Comparison of ENCODE assay signal across 14 cellular contexts in genomic region chr19:11141937-11142527, GRCh38. TPM values are rescaled to one million over a fixed set of nuclear protein-coding genes. Genes with fewer than 3 reads are reported as not detected.
DNase-seq lines count a peak whose midpoint lies in the region; ATAC-seq, FAIRE-seq and TF ChIP-seq lines count a peak whose summit lies in the region.
"Had no signal": no experiment of that assay in that cellular context is flagged by ENCODE, and none has a peak within 500 bp of the region (broad histone marks: within the 10 kb centered on the region; RNA-seq: fewer than 3 reads in every experiment).

No MANE protein-coding gene starts in this region.

- DNase-seq in left ventricle myocardium inferior (no peak), cardiac septum (ENCODE audit: low spot score) (no peak), H1 (ENCODE audit: low read depth in 1 of 2, low spot score in 2 of 2) (peak in 1 of 2 experiments; percentile 54), urothelium cell line (ENCODE audit: low spot score) (no peak), substantia nigra (lab: John Stamatoyannopoulos, UW) (no peak)
- DNase-seq in stimulated activated CD4-positive, alpha-beta T cell treated with anti-CD3 and anti-CD28 coated beads, Interleukin-15, amount 100 ng/mL, for 24 hours: no peak
- DNase-seq: naive thymus-derived CD8-positive, alpha-beta T cell; NCI-H2081 treated with DMSO at 0.1 percent for 48 hours; T-cell had no signal

- H3K9me3 ChIP-seq in left ventricle myocardium inferior (replicated peaks) (peaks cover 4% of the 10 kb centered on the region), H1 (ENCODE audit: insufficient read depth in 2 of 2, low read depth in 1 of 2, low read length in 1 of 2) (no peaks in the 10 kb centered on the region), muscle layer of duodenum (ENCODE audit: control insufficient read depth in 1 of 2, low read length in 2 of 2) (no peaks in the 10 kb centered on the region)

- H2BK15ac ChIP-seq in H1 (ENCODE audit: low read length): peak overlapping the region; percentile 97; the same call in 1 of the 2 replicates

- no peak overlapping the region for H4K5ac ChIP-seq in H1 (ENCODE audit: insufficient read length, low read depth, low read length)

- H3K27me3 ChIP-seq in left ventricle myocardium inferior (ENCODE audit: low read depth) (no peaks in the 10 kb centered on the region), H1 (replicated peaks in 1 of 4; ENCODE audit: control insufficient read depth in 3 of 4, extremely low read depth in 1 of 4, insufficient read depth in 3 of 4, low read length in 3 of 4) (no peaks in the 10 kb centered on the region), muscle layer of duodenum (ENCODE audit: low read depth, low read length) (no peaks in the 10 kb centered on the region)

- no peak for TF ChIP-seq POLR2A in H1 (IDR thresholded peaks at IDR 0.05; ENCODE audit: control extremely low read depth in 1 of 2, low read depth in 2 of 2, low read length in 2 of 2)

- H2BK120ac ChIP-seq in H1 (replicated peaks; ENCODE audit: low read depth, low read length): no peak overlapping the region

- peak overlapping the region; percentile 75 for H2AK5ac ChIP-seq in H1 (ENCODE audit: low read depth, low read length)

- no peaks in the 10 kb centered on the region for H3K79me2 ChIP-seq in H1 (ENCODE audit: control insufficient read depth in 1 of 2, insufficient read depth in 2 of 2, low read length in 2 of 2)

- peak overlapping the region; percentile 29 for H4K91ac ChIP-seq in H1 (replicated peaks; ENCODE audit: insufficient read length, low read length)

- 0 out of 2 replicates have a peak, but pooled peaks cover 2% of the 10 kb centered on the region for H3K79me1 ChIP-seq in H1 (ENCODE audit: low read depth, low read length)

- H2BK5ac ChIP-seq in H1 (ENCODE audit: low read depth, low read length): peak overlapping the region; percentile 81; the same call in 1 of the 2 replicates

- intact Hi-C loops in left ventricle myocardium inferior (cut with micrococcal nuclease) (no loop called here), cardiac septum (cut with DNase I) (loop anchor here (2.0 to 5.0 kb wide), 2 partner anchors 17 to 50 kb away; no protein-coding TSS in a partner anchor)

- peak overlapping the region; percentile 68; the same call in 1 of the 2 replicates for H2BK12ac ChIP-seq in H1 (ENCODE audit: low read depth, low read length)

- peak; percentile 11 for TF ChIP-seq CTCF in left ventricle myocardium inferior (IDR thresholded peaks at IDR 0.05; ENCODE audit: borderline replicate concordance)
- peak; percentile 22 to 43 (median 30); a peak in 3 of 4 replicates for TF ChIP-seq CTCF in H1 (IDR thresholded peaks at IDR 0.05; ENCODE audit: control extremely low read depth in 1 of 3, insufficient read depth in 1 of 3, low read depth in 1 of 3, low read length in 3 of 3)

- FAIRE-seq in H1 (lab: Jason Lieb, UNC): no peak
- FAIRE-seq in urothelium cell line (lab: Jason Lieb, UNC): no peak
- FAIRE-seq: GM12878 had no signal

- H3K23me2 ChIP-seq in H1 (ENCODE audit: low read depth, low read length): peaks cover 3% of the 10 kb centered on the region; the same call in 1 of the 2 replicates

- no peak overlapping the region for H4K8ac ChIP-seq in H1 (ENCODE audit: extremely low read depth, insufficient read depth, low read length)

- H4K20me1 ChIP-seq in H1 (replicated peaks in 1 of 2; ENCODE audit: control insufficient read depth in 1 of 2, insufficient read depth in 2 of 2, low read length in 2 of 2): peaks cover 0 to 7% of the 10 kb centered on the region in 2 experiments

- no peak for ATAC-seq in GM21529 (IDR thresholded peaks at IDR 0.05; ENCODE audit: unreplicated experiment)
- ATAC-seq: activated T-helper 17 cell treated with anti-CD3 and anti-CD28 coated beads, Interleukin-2, amount 50 U/mL, for 72 hours; naive thymus-derived CD8-positive, alpha-beta T cell; T-cell had no signal

- H2AFZ ChIP-seq in H1 (ENCODE audit: low read length): no peak overlapping the region

- no peak for TF ChIP-seq EP300 in H1 (IDR thresholded peaks at IDR 0.05; ENCODE audit: borderline replicate concordance in 1 of 2, low read depth in 2 of 2, low read length in 2 of 2)

- TF ChIP-seq RAD21 in H1 (IDR thresholded peaks at IDR 0.05 in 1 of 2, conservative IDR thresholded peaks at IDR 0.05 in 1 of 2; ENCODE audit: low read depth in 2 of 2, low read length in 2 of 2): peak in 1 of 2 experiments; percentile 16; a peak in 1 of 4 replicates

- no peak overlapping the region for H3K14ac ChIP-seq in H1 (ENCODE audit: insufficient read length)

- CTCF ChIA-PET in H1 (lab: Charles Lee; ENCODE audit: partially characterized antibody): interaction anchor here (0.8 to 1.6 kb wide), 3 partner anchors 12 to 17 kb away, joined by 3 to 5 read pairs (median 4); no protein-coding TSS in a partner anchor

- H3K36me3 ChIP-seq in left ventricle myocardium inferior (no peaks in the 10 kb centered on the region), H1 (ENCODE audit: control insufficient read depth in 2 of 4, insufficient read depth in 4 of 4, low read length in 3 of 4) (peaks cover 2 to 15% (median 9%) of the 10 kb centered on the region in 4 experiments; a peak in 5 of 8 replicates), muscle layer of duodenum (ENCODE audit: control insufficient read depth in 1 of 2, insufficient read depth in 2 of 2, low read length in 2 of 2) (no peaks in the 10 kb centered on the region)

- POLR2A ChIA-PET in H1 (lab: Charles Lee; ENCODE audit: partially characterized antibody): interaction anchor here (0.6 to 4.6 kb wide), 5 partner anchors 12 to 138 kb away, joined by 3 to 37 read pairs (median 4); partner anchors contain the start of gene SPC24

- H3K27ac ChIP-seq in left ventricle myocardium inferior (replicated peaks) (peak overlapping the region; percentile 100), H1 (ENCODE audit: low read depth, low read length) (no peak overlapping the region), muscle layer of duodenum (ENCODE audit: low read length) (peak overlapping the region; percentile 30), substantia nigra (ENCODE audit: low read depth, low read length, poor library complexity, severe bottlenecking) (no peak overlapping the region)
- H3K27ac ChIP-seq: HL-60 had no signal

- H3K4me3 ChIP-seq in left ventricle myocardium inferior (peak overlapping the region; percentile 56), H1 (ENCODE audit: extremely low read depth in 1 of 4, insufficient read depth in 2 of 4, low read depth in 3 of 4, low read length in 4 of 4) (no peak overlapping the region), muscle layer of duodenum (ENCODE audit: low read depth in 1 of 2, low read length in 2 of 2) (no peak overlapping the region)
- H3K4me3 ChIP-seq: GM12878 had no signal

- H3K23ac ChIP-seq in H1 (ENCODE audit: insufficient read length): no peak overlapping the region

- no peak overlapping the region for H3K56ac ChIP-seq in H1 (replicated peaks; ENCODE audit: insufficient read length, low read depth, low read length)

- H3K9ac ChIP-seq in H1 (replicated peaks in 1 of 4; ENCODE audit: extremely low read depth in 1 of 4, low read depth in 3 of 4, low read length in 3 of 4): 0 out of 7 replicates have a peak overlapping the region, but pooled peaks of 1 of the 4 experiments have one; percentile 1

- peak overlapping the region; percentile 78 for H3K18ac ChIP-seq in H1 (ENCODE audit: extremely low read depth, low read length)

- H2BK20ac ChIP-seq in H1 (ENCODE audit: low read length): 0 out of 2 replicates have a peak overlapping the region, but pooled peaks have one; percentile 48

- WGBS in H1 (ENCODE audit: extremely low coverage in 1 of 2, insufficient coverage in 1 of 2, insufficient read length in 1 of 2, insufficient replicate concordance in 2 of 2, low coverage in 1 of 2, low lambda C conversion rate in 2 of 2, missing lambda C conversion rate in 1 of 2), 2 experiments: 86% methylated on average over 9 of the region's 9 CpGs; no CpG with 5 or more reads in 1 of the 2 experiments

- H3K4me1 ChIP-seq in left ventricle myocardium inferior (peaks cover 74% of the 10 kb centered on the region), H1 (replicated peaks in 1 of 4; ENCODE audit: control insufficient read depth in 3 of 4, insufficient read depth in 4 of 4, low read length in 3 of 4) (peaks cover 0 to 22% (median 18%) of the 10 kb centered on the region in 4 experiments; a peak in 6 of 7 replicates), muscle layer of duodenum (ENCODE audit: control insufficient read depth in 1 of 2, insufficient read depth in 2 of 2, low read length in 2 of 2) (peaks cover 17 to 42% of the 10 kb centered on the region in 2 donors)

- no peak overlapping the region for H3K4ac ChIP-seq in H1 (replicated peaks; ENCODE audit: insufficient read length, low read depth, low read length)

- H3K4me2 ChIP-seq in H1 (ENCODE audit: insufficient read depth in 1 of 2, low read depth in 2 of 2, low read length in 2 of 2): no peak overlapping the region; a peak in 1 of 4 replicates

RNA-seq across cellular contexts. Expression of gene SPC24, which starts 13.6 kb away (rescaled TPM):
- total RNA-seq in left ventricle myocardium inferior (3.9 TPM), cardiac septum (3.8 TPM)
- 42.4 and 49.9 TPM in 2 replicates for total RNA-seq in H1 (2021; fragmentation: NEBNext Ultra II Directional; extraction: Animal tissue kit (Norgen Biotek cat#: 25700))
- polyA plus RNA-seq in H1 (2011; rRNA removed): 17.7 and 18.0 TPM in 2 replicates
- polyA plus RNA-seq in H1 (2011; cell fraction: cytosol; rRNA removed): 22.5 TPM
- 21.0 TPM for polyA plus RNA-seq in H1 (2011; cell fraction: nucleus; rRNA removed)
- polyA plus RNA-seq in H1 (2012, experiment 1 of 2): 27.9 to 43.1 TPM (median 35.3 TPM) in 4 replicates
- polyA plus RNA-seq in H1 (2012, experiment 2 of 2): 23.8 TPM
- polyA plus RNA-seq in H1 (2013, experiment 1 of 2): 17.6 TPM
- 17.8 TPM for polyA plus RNA-seq in H1 (2013, experiment 2 of 2)
- 51.5 and 68.2 TPM in 2 replicates for polyA minus RNA-seq in H1 (2011; rRNA and poly(A)+ RNA removed)
- 66.6 TPM for polyA minus RNA-seq in H1 (2011; cell fraction: cytosol; rRNA and poly(A)+ RNA removed)
- 18.5 TPM for polyA minus RNA-seq in H1 (2011; cell fraction: nucleus; rRNA and poly(A)+ RNA removed)

RNA-seq across cellular contexts. Expression of gene LDLR, which starts 52.8 kb away (rescaled TPM):
- total RNA-seq in left ventricle myocardium inferior: 8.2 TPM
- 22.1 TPM for total RNA-seq in cardiac septum
- total RNA-seq in H1 (2021; fragmentation: NEBNext Ultra II Directional; extraction: Animal tissue kit (Norgen Biotek cat#: 25700)): 118 and 119 TPM in 2 replicates
- 70.1 and 85.9 TPM in 2 replicates for polyA plus RNA-seq in H1 (2011; rRNA removed)
- polyA plus RNA-seq in H1 (2011; cell fraction: cytosol; rRNA removed): 53.4 TPM
- 101 TPM for polyA plus RNA-seq in H1 (2011; cell fraction: nucleus; rRNA removed)
- polyA plus RNA-seq in H1 (2012, experiment 1 of 2): 80.2 to 99.5 TPM (median 83.2 TPM) in 4 replicates
- 59.0 TPM for polyA plus RNA-seq in H1 (2012, experiment 2 of 2)
- polyA plus RNA-seq in H1 (2013, experiment 1 of 2): 147 TPM
- polyA plus RNA-seq in H1 (2013, experiment 2 of 2): 142 TPM
- 153 and 180 TPM in 2 replicates for polyA minus RNA-seq in H1 (2011; rRNA and poly(A)+ RNA removed)
- polyA minus RNA-seq in H1 (2011; cell fraction: cytosol; rRNA and poly(A)+ RNA removed): 94.0 TPM
- 131 TPM for polyA minus RNA-seq in H1 (2011; cell fraction: nucleus; rRNA and poly(A)+ RNA removed)

RNA-seq across cellular contexts. Expression of gene KANK2, which starts 55.3 kb away (rescaled TPM):
- total RNA-seq in left ventricle myocardium inferior (326 TPM), cardiac septum (499 TPM)
- total RNA-seq in H1 (2021; fragmentation: NEBNext Ultra II Directional; extraction: Animal tissue kit (Norgen Biotek cat#: 25700)): 42.3 and 47.9 TPM in 2 replicates
- polyA plus RNA-seq in H1 (2011; rRNA removed): 25.2 and 47.7 TPM in 2 replicates
- polyA plus RNA-seq in H1 (2011; cell fraction: cytosol; rRNA removed): 24.1 TPM
- 55.1 TPM for polyA plus RNA-seq in H1 (2011; cell fraction: nucleus; rRNA removed)
- 34.1 to 57.3 TPM (median 50.6 TPM) in 4 replicates for polyA plus RNA-seq in H1 (2012, experiment 1 of 2)
- polyA plus RNA-seq in H1 (2012, experiment 2 of 2): 34.0 TPM
- polyA plus RNA-seq in H1 (2013, experiment 1 of 2): 37.5 TPM
- polyA plus RNA-seq in H1 (2013, experiment 2 of 2): 34.5 TPM
- 24.9 and 27.1 TPM in 2 replicates for polyA minus RNA-seq in H1 (2011; rRNA and poly(A)+ RNA removed)
- 28.5 TPM for polyA minus RNA-seq in H1 (2011; cell fraction: cytosol; rRNA and poly(A)+ RNA removed)
- 28.7 TPM for polyA minus RNA-seq in H1 (2011; cell fraction: nucleus; rRNA and poly(A)+ RNA removed)
- polyA plus RNA-seq: naive thymus-derived CD8-positive, alpha-beta T cell had no signal

Comparison
In these comparisons a context has a peak if more than half of its experiments do, and no peak if none do; other contexts are left out.
1. H3K27ac ChIP-seq: peak in left ventricle myocardium inferior (single experiment) and muscle layer of duodenum (single experiment); none in H1 (single experiment) and substantia nigra (single experiment).